In genomic region chr15:70054884-70055387, GRCh38 we compare ENCODE assay signal across 1 cellular context.
TF ChIP-seq lines count a peak whose summit lies in the region.

No MANE protein-coding gene starts in this region.

TF ChIP-seq in WTC11, 78 proteins besides CTCF, POLR2A, EP300 and RAD21 (continued from another document):
- TF ChIP-seq SP1 (CRISPR knock-in tag; conservative IDR thresholded peaks at IDR 0.05) (no peak), TP53 (CRISPR knock-in tag; IDR thresholded peaks at IDR 0.05) (no peak), JAZF1 (CRISPR knock-in tag; IDR thresholded peaks at IDR 0.05) (no peak)
